Comparison of ENCODE assay signal across 1 cellular context in the genomic region with DNA sequence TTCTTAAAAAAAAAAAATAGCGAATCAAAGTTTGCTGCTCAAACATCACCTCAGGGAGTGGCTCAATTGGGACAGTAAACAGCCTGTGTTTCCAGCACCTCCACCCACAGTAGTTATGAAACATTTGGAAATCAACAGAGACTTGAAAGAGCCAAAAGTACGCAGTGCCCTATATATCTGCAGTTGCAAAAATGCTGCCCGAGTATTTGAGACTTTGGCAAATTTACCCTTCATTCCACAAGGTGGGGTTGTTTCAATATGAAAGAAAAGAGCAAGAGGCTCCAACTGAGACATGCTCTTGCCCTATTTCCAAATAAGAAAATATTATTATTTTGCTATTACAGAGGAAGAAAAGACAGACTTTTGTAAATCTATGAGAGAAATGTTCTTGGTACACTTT.
TF ChIP-seq lines count a peak whose summit lies in the region.

No MANE protein-coding gene starts in this region.

TF ChIP-seq in GM23338, 12 proteins besides CTCF, POLR2A, EP300 and RAD21 (continued from another document):
- TF ChIP-seq, protein P1, sequence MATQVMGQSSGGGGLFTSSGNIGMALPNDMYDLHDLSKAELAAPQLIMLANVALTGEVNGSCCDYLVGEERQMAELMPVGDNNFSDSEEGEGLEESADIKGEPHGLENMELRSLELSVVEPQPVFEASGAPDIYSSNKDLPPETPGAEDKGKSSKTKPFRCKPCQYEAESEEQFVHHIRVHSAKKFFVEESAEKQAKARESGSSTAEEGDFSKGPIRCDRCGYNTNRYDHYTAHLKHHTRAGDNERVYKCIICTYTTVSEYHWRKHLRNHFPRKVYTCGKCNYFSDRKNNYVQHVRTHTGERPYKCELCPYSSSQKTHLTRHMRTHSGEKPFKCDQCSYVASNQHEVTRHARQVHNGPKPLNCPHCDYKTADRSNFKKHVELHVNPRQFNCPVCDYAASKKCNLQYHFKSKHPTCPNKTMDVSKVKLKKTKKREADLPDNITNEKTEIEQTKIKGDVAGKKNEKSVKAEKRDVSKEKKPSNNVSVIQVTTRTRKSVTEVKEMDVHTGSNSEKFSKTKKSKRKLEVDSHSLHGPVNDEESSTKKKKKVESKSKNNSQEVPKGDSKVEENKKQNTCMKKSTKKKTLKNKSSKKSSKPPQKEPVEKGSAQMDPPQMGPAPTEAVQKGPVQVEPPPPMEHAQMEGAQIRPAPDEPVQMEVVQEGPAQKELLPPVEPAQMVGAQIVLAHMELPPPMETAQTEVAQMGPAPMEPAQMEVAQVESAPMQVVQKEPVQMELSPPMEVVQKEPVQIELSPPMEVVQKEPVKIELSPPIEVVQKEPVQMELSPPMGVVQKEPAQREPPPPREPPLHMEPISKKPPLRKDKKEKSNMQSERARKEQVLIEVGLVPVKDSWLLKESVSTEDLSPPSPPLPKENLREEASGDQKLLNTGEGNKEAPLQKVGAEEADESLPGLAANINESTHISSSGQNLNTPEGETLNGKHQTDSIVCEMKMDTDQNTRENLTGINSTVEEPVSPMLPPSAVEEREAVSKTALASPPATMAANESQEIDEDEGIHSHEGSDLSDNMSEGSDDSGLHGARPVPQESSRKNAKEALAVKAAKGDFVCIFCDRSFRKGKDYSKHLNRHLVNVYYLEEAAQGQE (IDR thresholded peaks at IDR 0.05; ENCODE audit: unreplicated experiment), result no peak
- TF ChIP-seq NANOG (IDR thresholded peaks at IDR 0.05; ENCODE audit: borderline replicate concordance), result no peak
- TF ChIP-seq CREB1 (CRISPR knock-in tag; IDR thresholded peaks at IDR 0.05; ENCODE audit: low read depth), result no peak
- TF ChIP-seq STAT1 (IDR thresholded peaks at IDR 0.05; ENCODE audit: unreplicated experiment), result no peak
- no peak for TF ChIP-seq EZH2 (IDR thresholded peaks at IDR 0.05; ENCODE audit: low read depth, unreplicated experiment)
- TF ChIP-seq POLR2AphosphoS5 (IDR thresholded peaks at IDR 0.05; ENCODE audit: low read depth), result no peak
